In genomic region chr1:238474263-238474662, GRCh38 we compare ENCODE assay signal across 19 cellular contexts.
"Had no signal": no experiment of that assay in that cellular context is flagged by ENCODE, and none has a peak within 500 bp of the region (broad histone marks: within the 10 kb centered on the region; RNA-seq: fewer than 3 reads in every experiment).

No MANE protein-coding gene starts in this region.

- H3K36me3 ChIP-seq: lower lobe of right lung, neutrophil, right lobe of liver, suprapubic skin, transverse colon, upper lobe of right lung, uterus had no signal

- H3K9me3 ChIP-seq: lower lobe of right lung, neutrophil, right lobe of liver, suprapubic skin, transverse colon, upper lobe of right lung, uterus had no signal

- H3K4me1 ChIP-seq: lower lobe of right lung, parathyroid adenoma, right lobe of liver, suprapubic skin, transverse colon, upper lobe of right lung, uterus had no signal

- DNase-seq: dorsolateral prefrontal cortex; effector CD4-positive, alpha-beta T cell; head of caudate nucleus; left ventricle myocardium superior; lower lobe of right lung; natural killer cell; right lobe of liver; small intestine; stimulated activated CD4-positive, alpha-beta T cell treated with anti-CD3 and anti-CD28 coated beads, Interleukin-15, amount 100 ng/mL, for 24 hours; stimulated activated CD4-positive, alpha-beta T cell treated with anti-CD3 and anti-CD28 coated beads, Interleukin-2, amount 100 ng/mL, for 48 hours; stimulated activated naive B cell treated with anti-CD40 and anti-IgM and Interleukin-4, amounts not matched to agents 10 μg/mL and 1 μg/mL and 100 μg/mL, for 72 hours; transverse colon; upper lobe of right lung; uterus had no signal

- H2AFZ ChIP-seq: parathyroid adenoma had no signal

- H3K27ac ChIP-seq: dorsolateral prefrontal cortex, lower lobe of right lung, neutrophil, parathyroid adenoma, right lobe of liver, suprapubic skin, transverse colon, upper lobe of right lung, uterus had no signal

- H3K9ac ChIP-seq: parathyroid adenoma had no signal

- H3K4me3 ChIP-seq: dorsolateral prefrontal cortex, lower lobe of right lung, right lobe of liver, suprapubic skin, transverse colon, upper lobe of right lung, uterus had no signal

- FAIRE-seq: frontal cortex, keratinocyte, small intestine had no signal

- H3K27me3 ChIP-seq: dorsolateral prefrontal cortex, right lobe of liver, suprapubic skin, transverse colon, upper lobe of right lung, uterus had no signal
